In genomic region chr1:185279571-185279970, GRCh38 we compare ENCODE assay signal across 17 cellular contexts. TPM values are rescaled to one million over a fixed set of nuclear protein-coding genes. Genes with fewer than 3 reads are reported as not detected.
A peak's percentile ranks its signal among the peaks of the same experiment; 100 is the strongest.
DNase-seq lines count a peak whose midpoint lies in the region; ATAC-seq and TF ChIP-seq lines count a peak whose summit lies in the region.
"Had no signal": no experiment of that assay in that cellular context is flagged by ENCODE, and none has a peak within 500 bp of the region (broad histone marks: within the 10 kb centered on the region; RNA-seq: fewer than 3 reads in every experiment).

No MANE protein-coding gene starts in this region.

- no peak for DNase-seq in CD8-positive, alpha-beta memory T cell
- DNase-seq in HFF-Myc (ENCODE audit: extremely low read depth, low read depth) (peak; percentile 2), adipocyte (ENCODE audit: low read depth) (peak; percentile 31), fibroblast of the conjunctiva (ENCODE audit: low read depth) (peak; percentile 1), SW 1271 (lab: John Stamatoyannopoulos, UW) (no peak), KBM-7 (no peak), NOMO-1 treated with DMSO at 0.1 percent for 48 hours (lab: John Stamatoyannopoulos, UW; ENCODE audit: unreplicated experiment) (no peak)
- DNase-seq: activated CD8-positive, alpha-beta T cell treated with anti-CD3 and anti-CD28 coated beads, Interleukin-2, amount 10 ng/mL, durations not matched to agents 7 days and 5 days; COR-L47; effector memory CD4-positive, alpha-beta T cell; stimulated activated CD4-positive, alpha-beta T cell treated with anti-CD3 and anti-CD28 coated beads, Interleukin-4, amount 100 ng/mL, for 24 hours had no signal

- peaks cover 43 to 55% (median 54%) of the 10 kb centered on the region in 3 donors for H3K4me1 Mint-ChIP-seq in CD8-positive, alpha-beta memory T cell

- no peaks in the 10 kb centered on the region for H3K9me3 ChIP-seq in CD8-positive, alpha-beta memory T cell (ENCODE audit: low read length)
- no peaks in the 10 kb centered on the region for H3K9me3 ChIP-seq in adipocyte (ENCODE audit: control insufficient read depth, low read length)

- H3K4me1 ChIP-seq in CD8-positive, alpha-beta memory T cell (ENCODE audit: insufficient read depth, low read length) = peaks cover 47% of the 10 kb centered on the region
- no peaks in the 10 kb centered on the region for H3K4me1 ChIP-seq in adipocyte (ENCODE audit: control insufficient read depth, insufficient read depth, low read length)

- no peak for ATAC-seq in GM18873 (IDR thresholded peaks at IDR 0.05; ENCODE audit: low FRiP score, unreplicated experiment)
- ATAC-seq: activated CD8-positive, alpha-beta T cell treated with anti-CD3 and anti-CD28 coated beads, Interleukin-2, amount 10 ng/mL, durations not matched to agents 7 days and 5 days; K562; left lobe of liver had no signal

- peaks cover 13 to 21% (median 15%) of the 10 kb centered on the region in 3 donors for H3K36me3 Mint-ChIP-seq in CD8-positive, alpha-beta memory T cell

- peak overlapping the region in 6 of 8 donors; percentile 8 to 70 (median 27) for H3K27ac Mint-ChIP-seq in CD8-positive, alpha-beta memory T cell
- H3K27ac Mint-ChIP-seq: activated CD8-positive, alpha-beta T cell treated with anti-CD3 and anti-CD28 coated beads, Interleukin-2, amount 10 ng/mL, durations not matched to agents 7 days and 5 days had no signal

- in situ Hi-C loops in KBM-7 (cut with MboI; ENCODE audit: low pct_unique_long_range_greater_than_20kb, low sequenced_read_pairs) = no loop called here

- no peaks in the 10 kb centered on the region for H3K36me3 ChIP-seq in CD8-positive, alpha-beta memory T cell (ENCODE audit: insufficient read depth, low read length)
- H3K36me3 ChIP-seq in adipocyte (ENCODE audit: control insufficient read depth, insufficient read depth, low read length, severe bottlenecking) = peaks cover 4% of the 10 kb centered on the region

- POLR2A ChIA-PET in CD8-positive, alpha-beta memory T cell (lab: Charles Lee) = interaction anchor here (0.5 to 3.4 kb wide), 2 partner anchors 16 to 37 kb away, joined by 4 to 24 read pairs; partner anchors contain the start of gene IVNS1ABP

- H3K27me3 ChIP-seq in CD8-positive, alpha-beta memory T cell (ENCODE audit: insufficient read depth, low read length, poor library complexity, severe bottlenecking) = no peaks in the 10 kb centered on the region
- no peaks in the 10 kb centered on the region for H3K27me3 ChIP-seq in adipocyte (replicated peaks; ENCODE audit: control insufficient read depth, insufficient read depth, low read length)

- no peak overlapping the region for H3K27ac ChIP-seq in CD8-positive, alpha-beta memory T cell (ENCODE audit: low read depth, low read length)
- H3K27ac ChIP-seq: HL-60, VCaP had no signal

- H3K27me3 Mint-ChIP-seq in CD8-positive, alpha-beta memory T cell = no peaks in the 10 kb centered on the region
- H3K27me3 Mint-ChIP-seq: central memory CD8-positive, alpha-beta T cell had no signal

- peak overlapping the region in 3 of 7 donors; percentile 4 to 17 (median 16) for H3K4me3 Mint-ChIP-seq in CD8-positive, alpha-beta memory T cell
- H3K4me3 Mint-ChIP-seq: activated CD8-positive, alpha-beta T cell treated with anti-CD3 and anti-CD28 coated beads, Interleukin-2, amount 10 ng/mL, durations not matched to agents 7 days and 5 days; central memory CD8-positive, alpha-beta T cell had no signal

- CTCF ChIA-PET in CD8-positive, alpha-beta memory T cell (lab: Charles Lee) = interaction anchor here (2.9 kb wide), 1 partner anchor 14 kb away, joined by 10 read pairs; no protein-coding TSS in a partner anchor

- no peak overlapping the region for H3K9ac ChIP-seq in adipocyte (ENCODE audit: low read length)

- H3K4me3 ChIP-seq in CD8-positive, alpha-beta memory T cell (ENCODE audit: low read length) = no peak overlapping the region
- H3K4me3 ChIP-seq in HFF-Myc (replicated peaks; ENCODE audit: low read depth, low read length) (no peak overlapping the region), adipocyte (ENCODE audit: low read length) (no peak overlapping the region)
- H3K4me3 ChIP-seq: K562 had no signal

- no peak for TF ChIP-seq CTCF in HFF-Myc (IDR thresholded peaks at IDR 0.05; ENCODE audit: low read depth, low read length, missing control alignments)

- H3K9me3 Mint-ChIP-seq in CD8-positive, alpha-beta memory T cell = peaks cover 0 to 8% (median 0%) of the 10 kb centered on the region in 5 donors
- H3K9me3 Mint-ChIP-seq: central memory CD8-positive, alpha-beta T cell had no signal

RNA-seq across cellular contexts. Expression of gene IVNS1ABP, which starts 37.5 kb away (rescaled TPM):
- 100 to 1,000 TPM; 205 to 208 TPM for total RNA-seq in CD8-positive, alpha-beta memory T cell
- 51.7 TPM for polyA plus RNA-seq in CD8-positive, alpha-beta memory T cell

Comparison
In these comparisons a context has a peak if more than half of its experiments do, and no peak if none do; other contexts are left out.
1. DNase-seq: peak in HFF-Myc (single experiment), adipocyte (single experiment) and fibroblast of the conjunctiva (single experiment); none in CD8-positive, alpha-beta memory T cell (0 of 5), SW 1271 (0 of 2), KBM-7 (single experiment) and NOMO-1 treated with DMSO at 0.1 percent for 48 hours (single experiment).